17 cellular contexts compared by ENCODE assay signal in genomic region chr9:69975681-69976080, GRCh38.
DNase-seq lines count a peak whose midpoint lies in the region; FAIRE-seq and TF ChIP-seq lines count a peak whose summit lies in the region.
"Had no signal": no experiment of that assay in that cellular context is flagged by ENCODE, and none has a peak within 500 bp of the region (broad histone marks: within the 10 kb centered on the region; RNA-seq: fewer than 3 reads in every experiment).

No MANE protein-coding gene starts in this region.

- no peak overlapping the region for H3K27ac ChIP-seq in H1 (ENCODE audit: low read depth, low read length)
- H3K27ac ChIP-seq in esophagus squamous epithelium: no peak overlapping the region
- no peak overlapping the region for H3K27ac ChIP-seq in CD4-positive, alpha-beta memory T cell (ENCODE audit: low read depth, low read length)
- H3K27ac ChIP-seq: body of pancreas, gastroesophageal sphincter, prostate gland, suprapubic skin, VCaP had no signal

- TF ChIP-seq POLR2A in H1 (IDR thresholded peaks at IDR 0.05; ENCODE audit: control extremely low read depth in 1 of 2, low read depth in 2 of 2, low read length in 2 of 2) (no peak), esophagus squamous epithelium (IDR thresholded peaks at IDR 0.05) (no peak)

- no peak overlapping the region for H2BK15ac ChIP-seq in H1 (ENCODE audit: low read length)

- TF ChIP-seq EP300 in H1 (IDR thresholded peaks at IDR 0.05; ENCODE audit: borderline replicate concordance in 1 of 2, low read depth in 2 of 2, low read length in 2 of 2): no peak

- H3K4ac ChIP-seq in H1 (replicated peaks; ENCODE audit: insufficient read length, low read depth, low read length): no peak overlapping the region

- H3K9me3 ChIP-seq in H1 (ENCODE audit: insufficient read depth in 2 of 2, low read depth in 1 of 2, low read length in 1 of 2): no peaks in the 10 kb centered on the region; a peak in 1 of 4 replicates
- no peaks in the 10 kb centered on the region for H3K9me3 ChIP-seq in esophagus squamous epithelium
- H3K9me3 ChIP-seq in CD4-positive, alpha-beta memory T cell (ENCODE audit: control insufficient read depth in 1 of 2, low read length in 2 of 2): no peaks in the 10 kb centered on the region
- H3K9me3 ChIP-seq: body of pancreas, gastroesophageal sphincter, prostate gland, suprapubic skin had no signal

- H3K56ac ChIP-seq in H1 (replicated peaks; ENCODE audit: insufficient read length, low read depth, low read length): no peak overlapping the region

- H2BK5ac ChIP-seq in H1 (ENCODE audit: low read depth, low read length): peak overlapping the region; percentile 71; the same call in 1 of the 2 replicates

- no peak overlapping the region for H2AFZ ChIP-seq in H1 (ENCODE audit: low read length)

- peaks cover 28% of the 10 kb centered on the region for H3K4me1 Mint-ChIP-seq in osteocyte (ENCODE audit: unreplicated experiment)
- H3K4me1 Mint-ChIP-seq in activated naive CD4-positive, alpha-beta T cell treated with anti-CD3 and anti-CD28 coated beads for 36 hours (ENCODE audit: low read depth): no peaks in the 10 kb centered on the region
- H3K4me1 Mint-ChIP-seq in CD4-positive, alpha-beta memory T cell: peaks cover 0 to 4% (median 0%) of the 10 kb centered on the region in 4 donors

- H3K36me3 Mint-ChIP-seq in osteocyte (ENCODE audit: unreplicated experiment): no peaks in the 10 kb centered on the region
- no peaks in the 10 kb centered on the region for H3K36me3 Mint-ChIP-seq in activated naive CD4-positive, alpha-beta T cell treated with anti-CD3 and anti-CD28 coated beads for 36 hours (ENCODE audit: low read depth)
- no peaks in the 10 kb centered on the region for H3K36me3 Mint-ChIP-seq in CD4-positive, alpha-beta memory T cell

- H3K23ac ChIP-seq in H1 (ENCODE audit: insufficient read length): no peak overlapping the region

- POLR2A ChIA-PET in H1 (lab: Charles Lee; ENCODE audit: partially characterized antibody): no interaction called here
- POLR2A ChIA-PET in CD4-positive, alpha-beta memory T cell (lab: Charles Lee; ENCODE audit: partially characterized antibody): no interaction called here

- peak overlapping the region; percentile 76; the same call in 1 of the 2 replicates for H2BK20ac ChIP-seq in H1 (ENCODE audit: low read length)

- no peaks in the 10 kb centered on the region for H4K20me1 ChIP-seq in H1 (replicated peaks in 1 of 2; ENCODE audit: control insufficient read depth in 1 of 2, insufficient read depth in 2 of 2, low read length in 2 of 2)

- FAIRE-seq in H1 (lab: Jason Lieb, UNC): no peak

- no peaks in the 10 kb centered on the region for H3K79me1 ChIP-seq in H1 (ENCODE audit: low read depth, low read length)

- 87% methylated on average over 4 of the region's 4 CpGs; no CpG with 5 or more reads in 1 of the 2 experiments for WGBS in H1 (ENCODE audit: extremely low coverage in 1 of 2, insufficient coverage in 1 of 2, insufficient read length in 1 of 2, insufficient replicate concordance in 2 of 2, low coverage in 1 of 2, low lambda C conversion rate in 2 of 2, missing lambda C conversion rate in 1 of 2), 2 experiments
- 70 to 77% methylated on average over 3 to 4 of the region's 4 CpGs for WGBS in esophagus squamous epithelium, 2 donors

- H4K91ac ChIP-seq in H1 (replicated peaks; ENCODE audit: insufficient read length, low read length): no peak overlapping the region

- H3K4me3 ChIP-seq in H1 (ENCODE audit: extremely low read depth in 1 of 4, insufficient read depth in 2 of 4, low read depth in 3 of 4, low read length in 4 of 4) (no peak overlapping the region), esophagus squamous epithelium (no peak overlapping the region)
- no peak overlapping the region for H3K4me3 ChIP-seq in CD4-positive, alpha-beta memory T cell (ENCODE audit: low read length in 2 of 2)
- H3K4me3 ChIP-seq: body of pancreas, gastroesophageal sphincter, prostate gland, suprapubic skin had no signal

- no peak overlapping the region for H3K4me2 ChIP-seq in H1 (ENCODE audit: insufficient read depth in 1 of 2, low read depth in 2 of 2, low read length in 2 of 2)

- H4K5ac ChIP-seq in H1 (ENCODE audit: insufficient read length, low read depth, low read length): no peak overlapping the region

- H3K27me3 ChIP-seq in H1 (replicated peaks in 1 of 4; ENCODE audit: control insufficient read depth in 3 of 4, extremely low read depth in 1 of 4, insufficient read depth in 3 of 4, low read length in 3 of 4) (no peaks in the 10 kb centered on the region), esophagus squamous epithelium (no peaks in the 10 kb centered on the region)
- no peaks in the 10 kb centered on the region for H3K27me3 ChIP-seq in CD4-positive, alpha-beta memory T cell (ENCODE audit: insufficient read depth, low read length)
- H3K27me3 ChIP-seq: body of pancreas, gastroesophageal sphincter, suprapubic skin had no signal

- H4K8ac ChIP-seq in H1 (ENCODE audit: extremely low read depth, insufficient read depth, low read length): no peak overlapping the region

- peak overlapping the region; percentile 87 for H3K27ac Mint-ChIP-seq in osteocyte (ENCODE audit: unreplicated experiment)
- no peak overlapping the region for H3K27ac Mint-ChIP-seq in activated naive CD4-positive, alpha-beta T cell treated with anti-CD3 and anti-CD28 coated beads for 36 hours
- no peak overlapping the region for H3K27ac Mint-ChIP-seq in CD4-positive, alpha-beta memory T cell

- intact Hi-C loops in activated naive CD4-positive, alpha-beta T cell treated with anti-CD3 and anti-CD28 coated beads for 36 hours (cut with micrococcal nuclease): no loop called here
- intact Hi-C loops in esophagus squamous epithelium (cut with DNase I): loop anchor here (10.0 kb wide), 1 partner anchor 629 kb away; no protein-coding TSS in a partner anchor
- intact Hi-C loops in CD4-positive, alpha-beta memory T cell (cut with micrococcal nuclease): no loop called here

- peaks cover 6% of the 10 kb centered on the region for H3K9me3 Mint-ChIP-seq in osteocyte (ENCODE audit: unreplicated experiment)
- no peaks in the 10 kb centered on the region for H3K9me3 Mint-ChIP-seq in activated naive CD4-positive, alpha-beta T cell treated with anti-CD3 and anti-CD28 coated beads for 36 hours
- H3K9me3 Mint-ChIP-seq in CD4-positive, alpha-beta memory T cell: no peaks in the 10 kb centered on the region

- no peak overlapping the region for H2BK12ac ChIP-seq in H1 (ENCODE audit: low read depth, low read length)

- no peak overlapping the region for H3K14ac ChIP-seq in H1 (ENCODE audit: insufficient read length)

- H3K4me3 Mint-ChIP-seq in osteocyte (ENCODE audit: unreplicated experiment): no peak overlapping the region
- H3K4me3 Mint-ChIP-seq in activated naive CD4-positive, alpha-beta T cell treated with anti-CD3 and anti-CD28 coated beads for 36 hours: no peak overlapping the region
- H3K4me3 Mint-ChIP-seq in CD4-positive, alpha-beta memory T cell: no peak overlapping the region

- H3K27me3 Mint-ChIP-seq in osteocyte (ENCODE audit: unreplicated experiment): no peaks in the 10 kb centered on the region
- peaks cover 11% of the 10 kb centered on the region for H3K27me3 Mint-ChIP-seq in activated naive CD4-positive, alpha-beta T cell treated with anti-CD3 and anti-CD28 coated beads for 36 hours (ENCODE audit: low read depth)
- H3K27me3 Mint-ChIP-seq in CD4-positive, alpha-beta memory T cell: peaks cover 4 to 9% of the 10 kb centered on the region in 2 donors

- CTCF ChIA-PET in H1 (lab: Charles Lee; ENCODE audit: partially characterized antibody): interaction anchor here (0.6 to 5.0 kb wide), 4 partner anchors 20 to 529 kb away, joined by 3 to 63 read pairs (median 4); partner anchors contain the start of gene MAMDC2
- CTCF ChIA-PET in activated naive CD4-positive, alpha-beta T cell treated with anti-CD3 and anti-CD28 coated beads for 36 hours (lab: Charles Lee): interaction anchor here (0.6 to 3.3 kb wide), 2 partner anchors 121 to 137 kb away, joined by 3 to 22 read pairs; no protein-coding TSS in a partner anchor
- CTCF ChIA-PET in CD4-positive, alpha-beta memory T cell (lab: Charles Lee; ENCODE audit: partially characterized antibody): interaction anchor here (1.1 kb wide), 1 partner anchor 626 kb away, joined by 5 read pairs; no protein-coding TSS in a partner anchor

- no peak overlapping the region for H2AK5ac ChIP-seq in H1 (ENCODE audit: low read depth, low read length)

- peaks cover 0 to 2% (median under 1%) of the 10 kb centered on the region in 4 experiments; a peak in 2 of 7 replicates for H3K4me1 ChIP-seq in H1 (replicated peaks in 1 of 4; ENCODE audit: control insufficient read depth in 3 of 4, insufficient read depth in 4 of 4, low read length in 3 of 4)
- peaks cover 4 to 11% (median 8%) of the 10 kb centered on the region in 3 donors for H3K4me1 ChIP-seq in esophagus squamous epithelium
- no peaks in the 10 kb centered on the region for H3K4me1 ChIP-seq in CD4-positive, alpha-beta memory T cell (ENCODE audit: insufficient read depth, low read length)
- H3K4me1 ChIP-seq: body of pancreas, prostate gland had no signal

- DNase-seq in ELR (ENCODE audit: low read depth) (peak; percentile 48), RPMI7951 (ENCODE audit: low read depth) (peak; percentile 54), H1 (ENCODE audit: low read depth in 1 of 2, low spot score in 2 of 2) (no peak), osteocyte (ENCODE audit: extremely low spot score, unreplicated experiment) (no peak), hippocampal formation (lab: John Stamatoyannopoulos, UW) (no peak), esophagus squamous epithelium (lab: John Stamatoyannopoulos, UW) (no peak)
- no peak for DNase-seq in activated naive CD4-positive, alpha-beta T cell treated with anti-CD3 and anti-CD28 coated beads for 36 hours
- DNase-seq in CD4-positive, alpha-beta memory T cell: no peak
- DNase-seq: activated effector memory CD4-positive, alpha-beta T cell treated with anti-CD3 and anti-CD28 coated beads, Interleukin-2, amount 50 U/mL, for 16 hours; body of pancreas; C1 segment of cervical spinal cord; effector CD4-positive, alpha-beta T cell; stimulated activated CD4-positive, alpha-beta T cell treated with anti-CD3 and anti-CD28 coated beads, Interleukin-15, amount 100 ng/mL, for 24 hours had no signal

- TF ChIP-seq CTCF in H1 (IDR thresholded peaks at IDR 0.05; ENCODE audit: control extremely low read depth in 1 of 3, insufficient read depth in 1 of 3, low read depth in 1 of 3, low read length in 3 of 3) (no peak), osteocyte (IDR thresholded peaks at IDR 0.05) (no peak), esophagus squamous epithelium (IDR thresholded peaks at IDR 0.05) (no peak)

- H3K79me2 ChIP-seq in H1 (ENCODE audit: control insufficient read depth in 1 of 2, insufficient read depth in 2 of 2, low read length in 2 of 2): no peaks in the 10 kb centered on the region

- no peak for TF ChIP-seq RAD21 in H1 (IDR thresholded peaks at IDR 0.05 in 1 of 2, conservative IDR thresholded peaks at IDR 0.05 in 1 of 2; ENCODE audit: low read depth in 2 of 2, low read length in 2 of 2)

- no peak overlapping the region for H3K9ac ChIP-seq in H1 (replicated peaks in 1 of 4; ENCODE audit: extremely low read depth in 1 of 4, low read depth in 3 of 4, low read length in 3 of 4)

- no peak overlapping the region for H2BK120ac ChIP-seq in H1 (replicated peaks; ENCODE audit: low read depth, low read length)

- no peaks in the 10 kb centered on the region for H3K36me3 ChIP-seq in H1 (ENCODE audit: control insufficient read depth in 2 of 4, insufficient read depth in 4 of 4, low read length in 3 of 4)
- H3K36me3 ChIP-seq in esophagus squamous epithelium: no peaks in the 10 kb centered on the region
- H3K36me3 ChIP-seq in CD4-positive, alpha-beta memory T cell (ENCODE audit: insufficient read depth, low read length): no peaks in the 10 kb centered on the region
- H3K36me3 ChIP-seq: gastroesophageal sphincter, prostate gland, suprapubic skin had no signal

- no peak overlapping the region for H3K18ac ChIP-seq in H1 (ENCODE audit: extremely low read depth, low read length)

- no peaks in the 10 kb centered on the region for H3K23me2 ChIP-seq in H1 (ENCODE audit: low read depth, low read length)

Comparison
In these comparisons a context has a peak if more than half of its experiments do, and no peak if none do; other contexts are left out.
1. DNase-seq: peak in ELR (single experiment) and RPMI7951 (single experiment); none in H1 (0 of 2), osteocyte (single experiment), hippocampal formation (0 of 2), activated naive CD4-positive, alpha-beta T cell treated with anti-CD3 and anti-CD28 coated beads for 36 hours (single experiment), esophagus squamous epithelium (single experiment) and CD4-positive, alpha-beta memory T cell (0 of 5).